ENCODE assay signal across 27 cellular contexts in genomic region chr16:29854520-29855100, GRCh38. TPM values are rescaled to one million over a fixed set of nuclear protein-coding genes. Genes with fewer than 3 reads are reported as not detected.
A peak's percentile ranks its signal among the peaks of the same experiment; 100 is the strongest.
DNase-seq lines count a peak whose midpoint lies in the region; ATAC-seq and TF ChIP-seq lines count a peak whose summit lies in the region.
"Had no signal": no experiment of that assay in that cellular context is flagged by ENCODE, and none has a peak within 500 bp of the region (broad histone marks: within the 10 kb centered on the region; RNA-seq: fewer than 3 reads in every experiment).

No MANE protein-coding gene starts in this region.

- H3K27me3 Mint-ChIP-seq in activated T-cell treated with anti-CD3 and anti-CD28 coated beads, Interleukin-2, amount 50 U/mL, for 72 hours (ENCODE audit: low read depth), result no peaks in the 10 kb centered on the region
- H3K27me3 Mint-ChIP-seq: activated naive CD8-positive, alpha-beta T cell treated with anti-CD3 and anti-CD28 coated beads, Interleukin-2, amount 50 U/mL, for 24 hours; CD8-positive, alpha-beta memory T cell; natural killer cell treated with Interleukin-12 subunit alpha and Interleukin-12 subunit beta and Interleukin-15 and Interleukin-18, amount 100 ng/mL, for 72 hours had no signal

- no peak overlapping the region for H3K4me3 Mint-ChIP-seq in activated T-cell treated with anti-CD3 and anti-CD28 coated beads, Interleukin-2, amount 50 U/mL, for 72 hours
- H3K4me3 Mint-ChIP-seq: activated naive CD8-positive, alpha-beta T cell treated with anti-CD3 and anti-CD28 coated beads, Interleukin-2, amount 50 U/mL, for 24 hours; CD8-positive, alpha-beta memory T cell; endodermal cell; natural killer cell treated with Interleukin-12 subunit alpha and Interleukin-12 subunit beta and Interleukin-15 and Interleukin-18, amount 100 ng/mL, for 72 hours; WTC11 had no signal

- H3K79me2 ChIP-seq in osteoblast (ENCODE audit: insufficient read depth, low read length), result no peaks in the 10 kb centered on the region

- no peaks in the 10 kb centered on the region for H3K27me3 ChIP-seq in osteoblast (ENCODE audit: insufficient read depth, low read length)
- H3K27me3 ChIP-seq: BE2C, foreskin keratinocyte, heart left ventricle, MG63, tibial nerve had no signal

- no peak overlapping the region for H3K4me3 ChIP-seq in osteoblast (ENCODE audit: insufficient read depth, low read length)
- H3K4me3 ChIP-seq: heart left ventricle, lower lobe of right lung, MG63, mucosa of descending colon, skin epidermis, tibial nerve had no signal

- DNase-seq in activated T-cell treated with anti-CD3 and anti-CD28 coated beads, Interleukin-2, amount 50 U/mL, for 72 hours, result no peak
- no peak for DNase-seq in activated T-cell treated with anti-CD3 and anti-CD28 coated beads, Interleukin-2, amount 50 U/mL, for 1 hour
- peak; percentile 27 for DNase-seq in M059J (ENCODE audit: low read depth)
- DNase-seq in osteoblast (ENCODE audit: insufficient read length, low spot score, missing footprints), result peak; percentile 47
- DNase-seq in Ammon's horn (ENCODE audit: low spot score), result no peak
- no peak for DNase-seq in GOT3 (lab: John Stamatoyannopoulos, UW)
- DNase-seq: activated CD4-positive, alpha-beta T cell treated with anti-CD3 and anti-CD28 coated beads, Interleukin-2, amount 50 U/mL, for 48 hours; activated CD8-positive, alpha-beta memory T cell treated with anti-CD3 and anti-CD28 coated beads, Interleukin-2, amount 50 U/mL, for 48 hours; activated naive CD8-positive, alpha-beta T cell treated with anti-CD3 and anti-CD28 coated beads, Interleukin-2, amount 50 U/mL, for 24 hours; BE2C; CD8-positive, alpha-beta memory T cell; central memory CD4-positive, alpha-beta T cell; DMS 273 treated with DMSO at 0.1 percent for 48 hours; foreskin keratinocyte; heart left ventricle; lower lobe of right lung; MG63; mucosa of descending colon; NCI-H2081; NCI-H345; NCI-H748 treated with DMSO at 0.1 percent for 48 hours had no signal

- no peak overlapping the region for H3K27ac ChIP-seq in osteoblast (ENCODE audit: low read depth, low read length)
- H3K27ac ChIP-seq: foreskin keratinocyte, heart left ventricle, lower lobe of right lung, skin epidermis had no signal

- no peaks in the 10 kb centered on the region for H3K4me1 Mint-ChIP-seq in activated T-cell treated with anti-CD3 and anti-CD28 coated beads, Interleukin-2, amount 50 U/mL, for 72 hours (ENCODE audit: low read depth)

- H3K9me3 Mint-ChIP-seq in activated T-cell treated with anti-CD3 and anti-CD28 coated beads, Interleukin-2, amount 50 U/mL, for 72 hours, result no peaks in the 10 kb centered on the region
- H3K9me3 Mint-ChIP-seq: activated naive CD8-positive, alpha-beta T cell treated with anti-CD3 and anti-CD28 coated beads, Interleukin-2, amount 50 U/mL, for 24 hours; CD8-positive, alpha-beta memory T cell; endodermal cell; natural killer cell treated with Interleukin-12 subunit alpha and Interleukin-12 subunit beta and Interleukin-15 and Interleukin-18, amount 100 ng/mL, for 72 hours; WTC11 had no signal

- no peak overlapping the region for H3K4me2 ChIP-seq in osteoblast (ENCODE audit: insufficient read depth, low read length)

- H2AFZ ChIP-seq in osteoblast (ENCODE audit: low read length), result no peak overlapping the region

- no peaks in the 10 kb centered on the region for H4K20me1 ChIP-seq in osteoblast (ENCODE audit: insufficient read depth, low read length)

- TF ChIP-seq CTCF in osteoblast (IDR thresholded peaks at IDR 0.05; ENCODE audit: extremely low read depth, low read depth, low read length), result no peak

- H3K36me3 Mint-ChIP-seq in activated T-cell treated with anti-CD3 and anti-CD28 coated beads, Interleukin-2, amount 50 U/mL, for 72 hours (ENCODE audit: insufficient read depth in 2 of 2), result peaks cover 4 to 8% of the 10 kb centered on the region in 2 donors

- ATAC-seq in activated T-cell treated with anti-CD3 and anti-CD28 coated beads, Interleukin-2, amount 50 U/mL, for 72 hours (replicated peaks in 1 of 2), result peak; percentile 36 to 49
- ATAC-seq: activated naive CD8-positive, alpha-beta T cell treated with anti-CD3 and anti-CD28 coated beads, Interleukin-2, amount 50 U/mL, for 24 hours; esophagus mucosa; foreskin keratinocyte; heart left ventricle; lower lobe of right lung; mucosa of descending colon; natural killer cell treated with Interleukin-12 subunit alpha and Interleukin-12 subunit beta and Interleukin-15 and Interleukin-18, amount 100 ng/mL, for 72 hours; WTC11 had no signal

- H3K4me1 ChIP-seq in osteoblast (ENCODE audit: insufficient read depth, low read length), result peaks cover 20% of the 10 kb centered on the region
- H3K4me1 ChIP-seq: foreskin keratinocyte, lower lobe of right lung had no signal

- no peak overlapping the region for H3K27ac Mint-ChIP-seq in activated T-cell treated with anti-CD3 and anti-CD28 coated beads, Interleukin-2, amount 50 U/mL, for 72 hours
- H3K27ac Mint-ChIP-seq: activated naive CD8-positive, alpha-beta T cell treated with anti-CD3 and anti-CD28 coated beads, Interleukin-2, amount 50 U/mL, for 24 hours; endodermal cell; natural killer cell treated with Interleukin-12 subunit alpha and Interleukin-12 subunit beta and Interleukin-15 and Interleukin-18, amount 100 ng/mL, for 72 hours; WTC11 had no signal

- H3K36me3 ChIP-seq in osteoblast (ENCODE audit: insufficient read depth, low read length), result peaks cover 7% of the 10 kb centered on the region

- no peaks in the 10 kb centered on the region for H3K9me3 ChIP-seq in osteoblast (ENCODE audit: low read depth, low read length)
- H3K9me3 ChIP-seq: BE2C, heart left ventricle, lower lobe of right lung, MG63, mucosa of descending colon, tibial nerve had no signal

RNA-seq across cellular contexts. Expression of gene CDIPT, which starts 8.4 kb away (rescaled TPM):
- total RNA-seq in activated T-cell treated with anti-CD3 and anti-CD28 coated beads, Interleukin-2, amount 50 U/mL, for 72 hours, result 10 to 100 TPM; 48.7 to 56.0 TPM
- 90.7 and 103 TPM in 2 replicates for total RNA-seq in M059J (2014; rRNA removed; shearing (Covaris generic))
- 105 and 107 TPM in 2 replicates for total RNA-seq in osteoblast

RNA-seq across cellular contexts. Expression of gene MVP, which starts 34.3 kb away (rescaled TPM):
- total RNA-seq in activated T-cell treated with anti-CD3 and anti-CD28 coated beads, Interleukin-2, amount 50 U/mL, for 72 hours, result 100 to 1,000 TPM; 148 to 161 TPM
- 112 and 186 TPM in 2 replicates for total RNA-seq in M059J (2014; rRNA removed; shearing (Covaris generic))
- total RNA-seq in osteoblast, result 273 and 274 TPM in 2 replicates

RNA-seq across cellular contexts. Expression of gene PAGR1, which starts 38.7 kb away (rescaled TPM):
- total RNA-seq in activated T-cell treated with anti-CD3 and anti-CD28 coated beads, Interleukin-2, amount 50 U/mL, for 72 hours, result 10 to 100 TPM; 14.8 to 17.8 TPM
- total RNA-seq in M059J (2014; rRNA removed; shearing (Covaris generic)), result 45.4 and 58.2 TPM in 2 replicates
- total RNA-seq in osteoblast, result 16.8 and 19.9 TPM in 2 replicates

RNA-seq across cellular contexts. Expression of gene PRRT2, which starts 42.6 kb away (rescaled TPM):
- 1 to 10 TPM; 2.4 to 2.8 TPM for total RNA-seq in activated T-cell treated with anti-CD3 and anti-CD28 coated beads, Interleukin-2, amount 50 U/mL, for 72 hours
- total RNA-seq in M059J (2014; rRNA removed; shearing (Covaris generic)), result 0.20 and 0.94 TPM in 2 replicates
- 1.4 and 4.1 TPM in 2 replicates for total RNA-seq in osteoblast
- total RNA-seq: esophagus mucosa had no signal

RNA-seq across cellular contexts. Expression of gene SEZ6L2, which starts 44.7 kb away (rescaled TPM):
- total RNA-seq in activated T-cell treated with anti-CD3 and anti-CD28 coated beads, Interleukin-2, amount 50 U/mL, for 72 hours, result under 1 TPM; 0.31 to 0.44 TPM
- total RNA-seq in M059J (2014; rRNA removed; shearing (Covaris generic)), result 16.7 and 38.3 TPM in 2 replicates
- 1.5 and 2.9 TPM in 2 replicates for total RNA-seq in osteoblast
- total RNA-seq: natural killer cell treated with Interleukin-12 subunit alpha and Interleukin-12 subunit beta and Interleukin-15 and Interleukin-18, amount 100 ng/mL, for 72 hours had no signal

Comparison
In these comparisons a context has a peak if more than half of its experiments do, and no peak if none do; other contexts are left out.
1. DNase-seq: peak in M059J (single experiment) and osteoblast (single experiment); none in activated T-cell treated with anti-CD3 and anti-CD28 coated beads, Interleukin-2, amount 50 U/mL, for 72 hours (0 of 2), activated T-cell treated with anti-CD3 and anti-CD28 coated beads, Interleukin-2, amount 50 U/mL, for 1 hour (single experiment), Ammon's horn (single experiment) and GOT3 (single experiment).